ENCODE assay signal across 10 cellular contexts in genomic region chr16:11350531-11351335, GRCh38. TPM values are rescaled to one million over a fixed set of nuclear protein-coding genes. Genes with fewer than 3 reads are reported as not detected.
DNase-seq lines count a peak whose midpoint lies in the region; ATAC-seq and TF ChIP-seq lines count a peak whose summit lies in the region.
"Had no signal": no experiment of that assay in that cellular context is flagged by ENCODE, and none has a peak within 500 bp of the region (broad histone marks: within the 10 kb centered on the region; RNA-seq: fewer than 3 reads in every experiment).

No MANE protein-coding gene starts in this region.

- no peaks in the 10 kb centered on the region for H3K9me2 ChIP-seq in Karpas-422 (replicated peaks; ENCODE audit: insufficient read depth, low read length)
- H3K9me2 ChIP-seq in MM.1S (replicated peaks; ENCODE audit: insufficient read depth, low read length) = no peaks in the 10 kb centered on the region

- H3K27me3 Mint-ChIP-seq in endothelial cell (ENCODE audit: unreplicated experiment) = no peaks in the 10 kb centered on the region
- H3K27me3 Mint-ChIP-seq in activated CD4-positive, alpha-beta memory T cell treated with anti-CD3 and anti-CD28 coated beads, Interleukin-2, amount 10 ng/mL, durations not matched to agents 7 days and 5 days = peaks cover 16% of the 10 kb centered on the region

- H3K4me3 ChIP-seq in AG04449 (ENCODE audit: low read depth, low read length) = peak overlapping the region; percentile 13
- H3K4me3 ChIP-seq in Karpas-422 (ENCODE audit: low read length) = peak overlapping the region; percentile 37
- H3K4me3 ChIP-seq in osteoblast (ENCODE audit: insufficient read depth, low read length) = peak overlapping the region; percentile 53
- H3K4me3 ChIP-seq in psoas muscle = no peak overlapping the region
- no peak overlapping the region for H3K4me3 ChIP-seq in MM.1S (ENCODE audit: low read length)
- no peak overlapping the region for H3K4me3 ChIP-seq in mesendoderm (ENCODE audit: low read length)
- H3K4me3 ChIP-seq: pancreas had no signal

- no peak overlapping the region for H3K23ac ChIP-seq in mesendoderm (ENCODE audit: low read length)

- no peak for TF ChIP-seq CTCF in AG04449 (IDR thresholded peaks at IDR 0.05; ENCODE audit: insufficient read depth, low read length, missing control alignments)
- no peak for TF ChIP-seq CTCF in endothelial cell (IDR thresholded peaks at IDR 0.05; ENCODE audit: unreplicated experiment)
- TF ChIP-seq CTCF in osteoblast (IDR thresholded peaks at IDR 0.05; ENCODE audit: extremely low read depth, low read depth, low read length) = no peak
- no peak for TF ChIP-seq CTCF in psoas muscle (IDR thresholded peaks at IDR 0.05)
- no peak for TF ChIP-seq CTCF in MM.1S (IDR thresholded peaks at IDR 0.05; ENCODE audit: low read length)

- H3K79me1 ChIP-seq in mesendoderm (ENCODE audit: low read length) = peaks cover 34% of the 10 kb centered on the region

- no peak overlapping the region for H3K4ac ChIP-seq in mesendoderm (ENCODE audit: low read depth, low read length)

- peaks cover 28% of the 10 kb centered on the region; the same call in 1 of the 2 replicates for H4K20me1 ChIP-seq in Karpas-422 (ENCODE audit: insufficient read depth, low read depth, low read length)
- no peaks in the 10 kb centered on the region for H4K20me1 ChIP-seq in osteoblast (ENCODE audit: insufficient read depth, low read length)
- H4K20me1 ChIP-seq in MM.1S (ENCODE audit: insufficient read depth, low read length) = no peaks in the 10 kb centered on the region

- no peak overlapping the region for H2AK5ac ChIP-seq in mesendoderm (ENCODE audit: low read length)

- no peak overlapping the region for H2BK15ac ChIP-seq in mesendoderm (replicated peaks; ENCODE audit: low read depth)

- H3K27ac ChIP-seq in Karpas-422 (ENCODE audit: low read length) = no peak overlapping the region
- peak overlapping the region; percentile 88 for H3K27ac ChIP-seq in osteoblast (ENCODE audit: low read depth, low read length)
- no peak overlapping the region for H3K27ac ChIP-seq in psoas muscle
- H3K27ac ChIP-seq in MM.1S (ENCODE audit: low read length) = no peak overlapping the region
- no peak overlapping the region for H3K27ac ChIP-seq in mesendoderm (ENCODE audit: low read depth, low read length)

- peaks cover 17% of the 10 kb centered on the region for H3F3A ChIP-seq in MM.1S (ENCODE audit: insufficient read depth, low read length)

- H3K36me3 ChIP-seq in Karpas-422 (ENCODE audit: insufficient read depth, low read length) (0 out of 2 replicates have a peak, but pooled peaks cover 3% of the 10 kb centered on the region), osteoblast (ENCODE audit: insufficient read depth, low read length) (no peaks in the 10 kb centered on the region), psoas muscle (ENCODE audit: insufficient read depth in 1 of 2, low read depth in 1 of 2) (no peaks in the 10 kb centered on the region), MM.1S (replicated peaks; ENCODE audit: insufficient read depth, low read length) (no peaks in the 10 kb centered on the region), mesendoderm (ENCODE audit: control insufficient read depth, insufficient read depth, low read length) (no peaks in the 10 kb centered on the region)
- H3K36me3 ChIP-seq: pancreas had no signal

- H3K4me3 Mint-ChIP-seq in endothelial cell (ENCODE audit: unreplicated experiment) = no peak overlapping the region
- no peak overlapping the region for H3K4me3 Mint-ChIP-seq in activated CD4-positive, alpha-beta memory T cell treated with anti-CD3 and anti-CD28 coated beads, Interleukin-2, amount 10 ng/mL, durations not matched to agents 7 days and 5 days

- intact Hi-C loops in psoas muscle (cut with DNase I) = loop anchor here in 1 of 2 donors (10.0 kb wide), 1 partner anchor 386 kb away; no protein-coding TSS in a partner anchor

- peaks cover 4% of the 10 kb centered on the region for H3K4me1 Mint-ChIP-seq in endothelial cell (ENCODE audit: unreplicated experiment)
- peaks cover 64% of the 10 kb centered on the region for H3K4me1 Mint-ChIP-seq in activated CD4-positive, alpha-beta memory T cell treated with anti-CD3 and anti-CD28 coated beads, Interleukin-2, amount 10 ng/mL, durations not matched to agents 7 days and 5 days

- ATAC-seq in psoas muscle = no peak

- H3K27ac Mint-ChIP-seq in endothelial cell (ENCODE audit: unreplicated experiment) = peak overlapping the region; percentile 5
- no peak overlapping the region for H3K27ac Mint-ChIP-seq in activated CD4-positive, alpha-beta memory T cell treated with anti-CD3 and anti-CD28 coated beads, Interleukin-2, amount 10 ng/mL, durations not matched to agents 7 days and 5 days

- no peak overlapping the region for H2BK120ac ChIP-seq in mesendoderm (ENCODE audit: low read depth, low read length)

- peak; percentile 57 for DNase-seq in AG04449 (ENCODE audit: low read depth, low spot score)
- DNase-seq in Karpas-422 = peak; percentile 63
- no peak for DNase-seq in endothelial cell (ENCODE audit: low spot score)
- peak; percentile 89 for DNase-seq in osteoblast (ENCODE audit: insufficient read length, low spot score, missing footprints)
- DNase-seq in psoas muscle = no peak
- no peak for DNase-seq in MM.1S
- DNase-seq in mesendoderm = no peak
- no peak for DNase-seq in activated CD4-positive, alpha-beta memory T cell treated with anti-CD3 and anti-CD28 coated beads, Interleukin-2, amount 10 ng/mL, durations not matched to agents 7 days and 5 days
- DNase-seq: NCI-H510A, pancreas had no signal

- CTCF ChIA-PET in AG04449 (lab: Yijun Ruan, JAX) = interaction anchor here (1.2 to 12.8 kb wide), 7 partner anchors 16 to 397 kb away, joined by 3 to 155 read pairs (median 7); partner anchors contain the start of gene SOCS1
- CTCF ChIA-PET in activated CD4-positive, alpha-beta memory T cell treated with anti-CD3 and anti-CD28 coated beads, Interleukin-2, amount 10 ng/mL, durations not matched to agents 7 days and 5 days (lab: Charles Lee) = no interaction called here

- no peak overlapping the region for H4K5ac ChIP-seq in mesendoderm (ENCODE audit: low read length)

- H3K4me2 ChIP-seq in Karpas-422 (ENCODE audit: low read depth, low read length, poor library complexity, severe bottlenecking) = peak overlapping the region; percentile 59
- peak overlapping the region; percentile 57 for H3K4me2 ChIP-seq in osteoblast (ENCODE audit: insufficient read depth, low read length)
- H3K4me2 ChIP-seq in MM.1S (ENCODE audit: low read depth, low read length) = no peak overlapping the region
- no peak overlapping the region for H3K4me2 ChIP-seq in mesendoderm (ENCODE audit: low read length)

- no peaks in the 10 kb centered on the region for H3K27me3 ChIP-seq in Karpas-422 (ENCODE audit: low read length)
- H3K27me3 ChIP-seq in osteoblast (ENCODE audit: insufficient read depth, low read length) = no peaks in the 10 kb centered on the region
- H3K27me3 ChIP-seq in psoas muscle (ENCODE audit: insufficient read depth in 3 of 3, low read length in 2 of 3) = no peaks in the 10 kb centered on the region
- no peaks in the 10 kb centered on the region for H3K27me3 ChIP-seq in MM.1S (replicated peaks; ENCODE audit: insufficient read depth, low read length)
- H3K27me3 ChIP-seq in mesendoderm (ENCODE audit: insufficient read depth, low read length, poor library complexity) = no peaks in the 10 kb centered on the region
- H3K27me3 ChIP-seq: pancreas had no signal

- H2AFZ ChIP-seq in Karpas-422 (ENCODE audit: low read length) = no peak overlapping the region
- peak overlapping the region; percentile 94 for H2AFZ ChIP-seq in osteoblast (ENCODE audit: low read length)
- no peak overlapping the region for H2AFZ ChIP-seq in MM.1S (ENCODE audit: low read length)

- H3K4me1 ChIP-seq in Karpas-422 (ENCODE audit: low read length) = peaks cover 59% of the 10 kb centered on the region
- H3K4me1 ChIP-seq in osteoblast (ENCODE audit: insufficient read depth, low read length) = peaks cover 24% of the 10 kb centered on the region
- peaks cover 2% of the 10 kb centered on the region for H3K4me1 ChIP-seq in psoas muscle
- H3K4me1 ChIP-seq in MM.1S (ENCODE audit: low read length) = peaks cover 21% of the 10 kb centered on the region
- H3K4me1 ChIP-seq in mesendoderm (ENCODE audit: control insufficient read depth, low read depth, low read length) = peaks cover 7% of the 10 kb centered on the region

- no peak overlapping the region for H2BK5ac ChIP-seq in mesendoderm (ENCODE audit: low read length)

- no peaks in the 10 kb centered on the region for H3K9me3 Mint-ChIP-seq in endothelial cell (ENCODE audit: unreplicated experiment)
- H3K9me3 Mint-ChIP-seq in activated CD4-positive, alpha-beta memory T cell treated with anti-CD3 and anti-CD28 coated beads, Interleukin-2, amount 10 ng/mL, durations not matched to agents 7 days and 5 days = no peaks in the 10 kb centered on the region

- H3K36me3 Mint-ChIP-seq in endothelial cell (ENCODE audit: low read depth, unreplicated experiment) = no peaks in the 10 kb centered on the region
- peaks cover 44% of the 10 kb centered on the region for H3K36me3 Mint-ChIP-seq in activated CD4-positive, alpha-beta memory T cell treated with anti-CD3 and anti-CD28 coated beads, Interleukin-2, amount 10 ng/mL, durations not matched to agents 7 days and 5 days (ENCODE audit: low read depth)

- H3K9ac ChIP-seq in Karpas-422 (ENCODE audit: low read length) = peak overlapping the region; percentile 18; the same call in 1 of the 2 replicates
- H3K9ac ChIP-seq in MM.1S (ENCODE audit: low read length) = no peak overlapping the region
- no peak overlapping the region for H3K9ac ChIP-seq in mesendoderm (ENCODE audit: low read length)

- WGBS in psoas muscle, 3 donors = 56 to 63% (median 57%) methylated on average over 12 to 13 of the region's 13 CpGs
- WGBS in mesendoderm (ENCODE audit: extremely low coverage, insufficient coverage, low lambda C conversion rate) = no CpG with 5 or more reads among the region's 13 CpGs

- H3K9me3 ChIP-seq in Karpas-422 (ENCODE audit: low read length) (no peaks in the 10 kb centered on the region), osteoblast (ENCODE audit: low read depth, low read length) (no peaks in the 10 kb centered on the region), psoas muscle (no peaks in the 10 kb centered on the region), MM.1S (replicated peaks; ENCODE audit: insufficient read depth, low read length) (no peaks in the 10 kb centered on the region)
- H3K9me3 ChIP-seq: pancreas had no signal

- H4K8ac ChIP-seq in mesendoderm (ENCODE audit: low read depth, low read length) = no peak overlapping the region

- no peak overlapping the region for H3K56ac ChIP-seq in mesendoderm (ENCODE audit: low read length)

- POLR2A ChIA-PET in AG04449 (lab: Yijun Ruan, JAX) = interaction anchor here (2.7 kb wide), 1 partner anchor 95 kb away, joined by 15 read pairs; the partner anchor contains the start of gene SOCS1
- POLR2A ChIA-PET in activated CD4-positive, alpha-beta memory T cell treated with anti-CD3 and anti-CD28 coated beads, Interleukin-2, amount 10 ng/mL, durations not matched to agents 7 days and 5 days (lab: Charles Lee) = interaction anchor here (1.1 kb wide), 1 partner anchor 40 kb away, joined by 3 read pairs; no protein-coding TSS in a partner anchor

- H3K18ac ChIP-seq in mesendoderm (ENCODE audit: low read length) = no peak overlapping the region

- H3K79me2 ChIP-seq in Karpas-422 (ENCODE audit: low read length) (peaks cover 3% of the 10 kb centered on the region; the same call in 1 of the 2 replicates), osteoblast (ENCODE audit: insufficient read depth, low read length) (peaks cover 3% of the 10 kb centered on the region), MM.1S (ENCODE audit: low read length) (peaks cover 27% of the 10 kb centered on the region), mesendoderm (ENCODE audit: control insufficient read depth, insufficient read depth, low read length) (peaks cover 30% of the 10 kb centered on the region)

RNA-seq across cellular contexts. Expression of gene RMI2, which starts 5.5 kb away (rescaled TPM):
- total RNA-seq in Karpas-422 (2014; rRNA removed; shearing (Covaris generic); ENCODE audit: low replicate concordance) = 19.4 and 45.2 TPM in 2 replicates
- total RNA-seq in endothelial cell (ENCODE audit: unreplicated experiment) (10.5 TPM), osteoblast (1.4 and 1.8 TPM in 2 replicates), psoas muscle (under 1 TPM in 2 of 4 donors, not detected in 2; 0.16 to 0.64 TPM)
- under 1 TPM; 0.11 to 0.35 (median 0.23) TPM for polyA plus RNA-seq in psoas muscle
- polyA plus RNA-seq in mesendoderm (2013, experiment 1 of 2) = 57.3 TPM
- 58.1 TPM for polyA plus RNA-seq in mesendoderm (2013, experiment 2 of 2)
- 10 to 100 TPM; 45.9 to 46.6 TPM for total RNA-seq in activated CD4-positive, alpha-beta memory T cell treated with anti-CD3 and anti-CD28 coated beads, Interleukin-2, amount 10 ng/mL, durations not matched to agents 7 days and 5 days

Comparison
In these comparisons a context has a peak if more than half of its experiments do, and no peak if none do; other contexts are left out.
1. DNase-seq: peak in AG04449 (single experiment), Karpas-422 (single experiment) and osteoblast (single experiment); none in endothelial cell (single experiment), psoas muscle (0 of 2), MM.1S (single experiment), mesendoderm (single experiment) and activated CD4-positive, alpha-beta memory T cell treated with anti-CD3 and anti-CD28 coated beads, Interleukin-2, amount 10 ng/mL, durations not matched to agents 7 days and 5 days (single experiment).
2. H3K4me3 ChIP-seq: peak in AG04449 (single experiment), Karpas-422 (single experiment) and osteoblast (single experiment); none in psoas muscle (single experiment), MM.1S (single experiment) and mesendoderm (single experiment).
3. H3K4me2 ChIP-seq: peak in Karpas-422 (single experiment) and osteoblast (single experiment); none in MM.1S (single experiment) and mesendoderm (single experiment).